In genomic region chr1:215543191-215543606, GRCh38 we compare ENCODE assay signal across 10 cellular contexts. TPM values are rescaled to one million over a fixed set of nuclear protein-coding genes. Genes with fewer than 3 reads are reported as not detected.
DNase-seq lines count a peak whose midpoint lies in the region; ATAC-seq and TF ChIP-seq lines count a peak whose summit lies in the region.
"Had no signal": no experiment of that assay in that cellular context is flagged by ENCODE, and none has a peak within 500 bp of the region (broad histone marks: within the 10 kb centered on the region; RNA-seq: fewer than 3 reads in every experiment).

No MANE protein-coding gene starts in this region.

- H4K20me1 ChIP-seq in IMR-90 (ENCODE audit: insufficient read depth, low read length) (no peaks in the 10 kb centered on the region), H9 (ENCODE audit: control insufficient read depth, insufficient read depth, insufficient read length) (no peaks in the 10 kb centered on the region)

- H3T11ph ChIP-seq in H9 (ENCODE audit: low read length) = no peak overlapping the region

- no peak overlapping the region for H2BK15ac ChIP-seq in IMR-90 (ENCODE audit: low read depth, low read length)
- no peak overlapping the region for H2BK15ac ChIP-seq in H9 (ENCODE audit: low read depth, low read length)

- no peak overlapping the region for H2BK5ac ChIP-seq in IMR-90 (ENCODE audit: low read depth, low read length, poor library complexity, severe bottlenecking)
- no peak overlapping the region for H2BK5ac ChIP-seq in H9 (ENCODE audit: insufficient read length, low read length)

- H4K91ac ChIP-seq in IMR-90 (ENCODE audit: insufficient read depth, low read depth, low read length) = no peak overlapping the region
- H4K91ac ChIP-seq in H9 (ENCODE audit: insufficient read length, low read depth, low read length) = no peak overlapping the region

- H3K23ac ChIP-seq in IMR-90 (ENCODE audit: low read depth, low read length) (no peak overlapping the region), H9 (ENCODE audit: insufficient read length, low read depth, low read length) (no peak overlapping the region)

- ATAC-seq in GM21723 (IDR thresholded peaks at IDR 0.05; ENCODE audit: unreplicated experiment) = peak; percentile 96
- ATAC-seq in IMR-90 (ENCODE audit: low read depth) = peak; percentile 77
- no peak for ATAC-seq in left ventricle myocardium superior
- ATAC-seq: Panc1 had no signal

- dilution Hi-C loops in IMR-90 (cut with HindIII; ENCODE audit: low sequenced_read_pairs, unreplicated experiment) = loop anchor here (25.0 kb wide), 1 partner anchor 881 kb away; no protein-coding TSS in a partner anchor

- H3K18ac ChIP-seq in IMR-90 (ENCODE audit: low read depth, low read length) = no peak overlapping the region
- no peak overlapping the region for H3K18ac ChIP-seq in H9 (ENCODE audit: insufficient read length, low read depth, low read length)

- H3K4me2 ChIP-seq in IMR-90 (ENCODE audit: low read depth, low read length) = peak overlapping the region; percentile 36; the same call in 1 of the 2 replicates
- no peak overlapping the region for H3K4me2 ChIP-seq in H9 (ENCODE audit: insufficient read depth, insufficient read length, low read length)

- H3K27ac ChIP-seq in IMR-90 (ENCODE audit: insufficient read depth, low read length) = no peak overlapping the region
- H3K27ac ChIP-seq in H9 (ENCODE audit: insufficient read length, low read depth, low read length) = no peak overlapping the region

- TF ChIP-seq RAD21 in IMR-90 (IDR thresholded peaks at IDR 0.05; ENCODE audit: low read length) = no peak

- peaks cover 3 to 11% of the 10 kb centered on the region in 2 experiments; a peak in 4 of 5 replicates for H3K9me3 Mint-ChIP-seq in H9

- no peaks in the 10 kb centered on the region for H3K4me1 Mint-ChIP-seq in H9

- no peak overlapping the region for H4K8ac ChIP-seq in IMR-90 (ENCODE audit: low read depth in 2 of 2, low read length in 2 of 2)
- no peak overlapping the region for H4K8ac ChIP-seq in H9 (replicated peaks; ENCODE audit: insufficient read length, low read depth, low read length)

- H3K9ac ChIP-seq in IMR-90 (ENCODE audit: low read depth, low read length) (no peak overlapping the region), H9 (ENCODE audit: extremely low read depth, insufficient read length, low read length) (no peak overlapping the region)

- H3K27ac Mint-ChIP-seq in H9 = peak overlapping the region in 1 of 3 experiments; percentile 40; a peak in 1 of 7 replicates

- H3K14ac ChIP-seq in IMR-90 (replicated peaks; ENCODE audit: low read depth, low read length) (no peak overlapping the region), H9 (ENCODE audit: insufficient read depth, low read length) (no peak overlapping the region)

- no peak overlapping the region for H2AK5ac ChIP-seq in IMR-90 (ENCODE audit: low read depth, low read length)
- no peak overlapping the region for H2AK5ac ChIP-seq in H9 (ENCODE audit: insufficient read length, low read length)

- no peak overlapping the region for H2BK12ac ChIP-seq in H9 (ENCODE audit: insufficient read length, low read depth, low read length)

- CTCF ChIA-PET in IMR-90 (lab: Yijun Ruan, JAX) = no interaction called here

- intact Hi-C loops in IMR-90 (cut with micrococcal nuclease) = no loop called here
- intact Hi-C loops in left ventricle myocardium superior (cut with micrococcal nuclease) = no loop called here

- no peaks in the 10 kb centered on the region for H3K27me3 Mint-ChIP-seq in H9 (ENCODE audit: low read depth)

- H3K9me1 ChIP-seq in IMR-90 (ENCODE audit: insufficient read depth, low read length) = no peaks in the 10 kb centered on the region

- H3K36me3 Mint-ChIP-seq in H9 (ENCODE audit: insufficient read depth in 1 of 3, low read depth in 3 of 3) = peaks cover 0 to 6% (median 0%) of the 10 kb centered on the region in 3 experiments; a peak in 1 of 7 replicates

- no peak overlapping the region for H2AK9ac ChIP-seq in IMR-90 (replicated peaks; ENCODE audit: low read depth, low read length, poor library complexity)

- TF ChIP-seq POLR2A in IMR-90 (IDR thresholded peaks at IDR 0.05; ENCODE audit: low read depth, low read length) = no peak

- in situ Hi-C loops in IMR-90 (cut with MboI; ENCODE audit: low sequenced_read_pairs) = loop anchor here (25.0 kb wide), 1 partner anchor 1306 kb away; no protein-coding TSS in a partner anchor

- no peaks in the 10 kb centered on the region for H3K79me2 ChIP-seq in H9 (ENCODE audit: insufficient read depth, low read length)

- no CpG with 5 or more reads among the region's 2 CpGs for WGBS in IMR-90 (ENCODE audit: extremely low coverage in 2 of 2, insufficient read length in 1 of 2), 2 experiments
- WGBS in H9 (ENCODE audit: extremely low coverage, insufficient read length, low lambda C conversion rate) = no CpG with 5 or more reads among the region's 2 CpGs

- H3K4me3 ChIP-seq in IMR-90 (ENCODE audit: insufficient read depth, low read depth, low read length) = no peak overlapping the region

- DNase-seq in Daoy (ENCODE audit: low read depth) (peak; percentile 4), IMR-90 (peak; percentile 72), fibroblast of gingiva (ENCODE audit: low read depth) (peak; percentile 56), H9 (no peak), ecto neural progenitor cell (ENCODE audit: low spot score) (no peak), left ventricle myocardium superior (no peak)
- no peak for DNase-seq in effector CD4-positive, alpha-beta T cell
- DNase-seq: DND-41 had no signal

- H2AFZ ChIP-seq in IMR-90 (replicated peaks; ENCODE audit: low read length, poor library complexity) (peak overlapping the region; percentile 56), H9 (ENCODE audit: low read length) (no peak overlapping the region)

- H3K36me3 ChIP-seq in IMR-90 (ENCODE audit: control insufficient read depth, insufficient read depth, low read length) = no peaks in the 10 kb centered on the region

- H3K27me3 ChIP-seq in IMR-90 (ENCODE audit: control insufficient read depth, insufficient read depth, low read length) (no peaks in the 10 kb centered on the region), H9 (ENCODE audit: insufficient read depth, low read length) (no peaks in the 10 kb centered on the region)

- H3K23me2 ChIP-seq in H9 (ENCODE audit: insufficient read length, low read depth, low read length, poor library complexity, severe bottlenecking) = no peaks in the 10 kb centered on the region

- no peak overlapping the region for H3K56ac ChIP-seq in IMR-90 (ENCODE audit: extremely low read depth, insufficient read depth, low read length)
- H3K56ac ChIP-seq in H9 (ENCODE audit: insufficient read length, low read depth, low read length) = no peak overlapping the region

- no peaks in the 10 kb centered on the region for H3K79me1 ChIP-seq in IMR-90 (ENCODE audit: low read depth in 1 of 2, low read length in 2 of 2)
- H3K79me1 ChIP-seq in H9 (ENCODE audit: insufficient read depth, low read depth, low read length, poor library complexity, severe bottlenecking) = no peaks in the 10 kb centered on the region

- H3K4me1 ChIP-seq in IMR-90 (ENCODE audit: control insufficient read depth, insufficient read depth, low read length) = no peaks in the 10 kb centered on the region; the same call in 1 of the 2 replicates
- no peaks in the 10 kb centered on the region for H3K4me1 ChIP-seq in H9 (ENCODE audit: insufficient read depth, low read length)

- H2BK20ac ChIP-seq in IMR-90 (ENCODE audit: low read depth, low read length) (no peak overlapping the region), H9 (ENCODE audit: low read depth, low read length, poor library complexity, severe bottlenecking) (no peak overlapping the region)

- no peak overlapping the region for H2BK120ac ChIP-seq in IMR-90 (ENCODE audit: low read depth, low read length)
- no peak overlapping the region for H2BK120ac ChIP-seq in H9 (ENCODE audit: low read depth, low read length, poor library complexity, severe bottlenecking)

- no TSS peak for BruUV-seq in IMR-90 (replicated peaks; lab: Mats Ljungman, UMichigan)

- H3K9me3 ChIP-seq in IMR-90 (ENCODE audit: control insufficient read depth, insufficient read depth, low read length) = no peaks in the 10 kb centered on the region
- H3K9me3 ChIP-seq in H9 (ENCODE audit: control insufficient read depth, low read depth, low read length) = peaks cover 5% of the 10 kb centered on the region

- H4K5ac ChIP-seq in IMR-90 (ENCODE audit: low read depth, low read length) = no peak overlapping the region
- H4K5ac ChIP-seq in H9 (ENCODE audit: insufficient read length, low read depth, low read length) = no peak overlapping the region

- H3K4ac ChIP-seq in IMR-90 (ENCODE audit: low read depth, low read length) (no peak overlapping the region), H9 (ENCODE audit: low read depth, low read length) (no peak overlapping the region)

- POLR2A ChIA-PET in IMR-90 (lab: Charles Lee; ENCODE audit: unreplicated experiment) = no interaction called here

- TF ChIP-seq CTCF in IMR-90 (conservative IDR thresholded peaks at IDR 0.05; ENCODE audit: low read depth, low read length) = no peak
- no peak for TF ChIP-seq CTCF in H9 (conservative IDR thresholded peaks at IDR 0.05)

- no peak overlapping the region for H3K4me3 Mint-ChIP-seq in H9

TF ChIP-seq in IMR-90, 13 proteins besides CTCF, POLR2A, EP300 and RAD21:
- peak; percentile 95 for TF ChIP-seq CEBPB (IDR thresholded peaks at IDR 0.05; ENCODE audit: low read depth, low read length)
- TF ChIP-seq MAFK (IDR thresholded peaks at IDR 0.05; ENCODE audit: low read depth, low read length) = no peak
- no peak for TF ChIP-seq RCOR1 (IDR thresholded peaks at IDR 0.05; ENCODE audit: insufficient replicate concordance, low read length)
- TF ChIP-seq, protein P1, sequence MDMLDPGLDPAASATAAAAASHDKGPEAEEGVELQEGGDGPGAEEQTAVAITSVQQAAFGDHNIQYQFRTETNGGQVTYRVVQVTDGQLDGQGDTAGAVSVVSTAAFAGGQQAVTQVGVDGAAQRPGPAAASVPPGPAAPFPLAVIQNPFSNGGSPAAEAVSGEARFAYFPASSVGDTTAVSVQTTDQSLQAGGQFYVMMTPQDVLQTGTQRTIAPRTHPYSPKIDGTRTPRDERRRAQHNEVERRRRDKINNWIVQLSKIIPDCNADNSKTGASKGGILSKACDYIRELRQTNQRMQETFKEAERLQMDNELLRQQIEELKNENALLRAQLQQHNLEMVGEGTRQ (IDR thresholded peaks at IDR 0.05; ENCODE audit: low read depth, low read length) = no peak

RNA-seq across cellular contexts. Expression of gene KCTD3, which starts 23.9 kb away (rescaled TPM):
- total RNA-seq in Daoy (2014; rRNA removed; shearing (Covaris generic)) = 16.8 and 22.2 TPM in 2 replicates
- total RNA-seq in IMR-90 (2012; rRNA removed) (49.5 and 51.7 TPM in 2 replicates), H9 (2021) (37.8 and 39.3 TPM in 2 replicates), left ventricle myocardium superior (13.6 TPM)
- polyA plus RNA-seq in IMR-90 (2012; rRNA removed) = 33.2 and 43.6 TPM in 2 replicates
- polyA plus RNA-seq in IMR-90 (2012; cell fraction: cytosol; rRNA removed) = 6.7 and 14.4 TPM in 2 replicates
- 17.5 and 125 TPM in 2 replicates for polyA plus RNA-seq in IMR-90 (2012; cell fraction: nucleus; rRNA removed; ENCODE audit: low replicate concordance)

Comparison
In these comparisons a context has a peak if more than half of its experiments do, and no peak if none do; other contexts are left out.
1. DNase-seq: peak in Daoy (single experiment), IMR-90 (single experiment) and fibroblast of gingiva (single experiment); none in effector CD4-positive, alpha-beta T cell (single experiment), H9 (single experiment), ecto neural progenitor cell (single experiment) and left ventricle myocardium superior (single experiment).